Comparison of ENCODE assay signal across 11 cellular contexts in genomic region chr9:114347675-114348074, GRCh38. TPM values are rescaled to one million over a fixed set of nuclear protein-coding genes. Genes with fewer than 3 reads are reported as not detected.
DNase-seq lines count a peak whose midpoint lies in the region; ATAC-seq and TF ChIP-seq lines count a peak whose summit lies in the region.
"Had no signal": no experiment of that assay in that cellular context is flagged by ENCODE, and none has a peak within 500 bp of the region (broad histone marks: within the 10 kb centered on the region; RNA-seq: fewer than 3 reads in every experiment).

No MANE protein-coding gene starts in this region.

- DNase-seq in CD4-positive, alpha-beta T cell, result no peak
- DNase-seq in RWPE1 (ENCODE audit: low spot score) (no peak), pons (ENCODE audit: low spot score) (peak; percentile 91), CD1c-positive myeloid dendritic cell (ENCODE audit: extremely low spot score) (no peak), ecto neural progenitor cell (ENCODE audit: low spot score) (no peak), Right ventricle myocardium superior (no peak)
- no peak for DNase-seq in effector memory CD8-positive, alpha-beta T cell
- DNase-seq: MG63, testis had no signal

- no peak for TF ChIP-seq CTCF in CD4-positive, alpha-beta T cell (IDR thresholded peaks at IDR 0.05)
- TF ChIP-seq CTCF in RWPE1 (conservative IDR thresholded peaks at IDR 0.05; ENCODE audit: low read depth), result no peak

- CTCF ChIA-PET in CD4-positive, alpha-beta T cell (lab: Charles Lee), result no interaction called here
- CTCF ChIA-PET in RWPE1 (lab: Yijun Ruan, JAX), result interaction anchor here (0.6 kb wide), 1 partner anchor 329 kb away, joined by 4 read pairs; no protein-coding TSS in a partner anchor

- H3K27me3 ChIP-seq in CD4-positive, alpha-beta T cell (ENCODE audit: control insufficient read depth, insufficient read depth, low read length), result no peaks in the 10 kb centered on the region
- H3K27me3 ChIP-seq: MG63, testis had no signal

- no peaks in the 10 kb centered on the region for H3K9me3 Mint-ChIP-seq in CD4-positive, alpha-beta T cell
- no peaks in the 10 kb centered on the region for H3K9me3 Mint-ChIP-seq in effector memory CD8-positive, alpha-beta T cell

- POLR2A ChIA-PET in CD4-positive, alpha-beta T cell (lab: Charles Lee), result interaction anchor here (0.9 to 4.2 kb wide), 3 partner anchors 18 to 40 kb away, joined by 3 to 17 read pairs (median 7); partner anchors contain the start of gene AKNA
- POLR2A ChIA-PET in RWPE1 (lab: Yijun Ruan, JAX; ENCODE audit: low non-redundant PET), result no interaction called here

- intact Hi-C loops in CD4-positive, alpha-beta T cell (cut with DNase I, micrococcal nuclease), result loop anchor here (2.0 to 5.0 kb wide), 3 partner anchors 17 to 40 kb away; partner anchors contain the start of gene AKNA (in 1 of the 2)
- intact Hi-C loops in Right ventricle myocardium superior (cut with DNase I), result loop anchor here (10.0 kb wide), 1 partner anchor 157 kb away; the partner anchor contains the start of gene WHRN

- no peak overlapping the region for H3K27ac ChIP-seq in CD4-positive, alpha-beta T cell (ENCODE audit: low read depth, low read length)
- H3K27ac ChIP-seq in RWPE1, result peak overlapping the region; percentile 85
- H3K27ac ChIP-seq: testis had no signal

- peaks cover 97% of the 10 kb centered on the region for H3K36me3 Mint-ChIP-seq in CD4-positive, alpha-beta T cell (ENCODE audit: low read depth)
- H3K36me3 Mint-ChIP-seq in effector memory CD8-positive, alpha-beta T cell (ENCODE audit: insufficient read depth), result peaks cover 99% of the 10 kb centered on the region

- no peak overlapping the region for H3K4me3 Mint-ChIP-seq in CD4-positive, alpha-beta T cell
- H3K4me3 Mint-ChIP-seq in effector memory CD8-positive, alpha-beta T cell, result no peak overlapping the region

- peaks cover 52% of the 10 kb centered on the region for H3K4me1 Mint-ChIP-seq in CD4-positive, alpha-beta T cell (ENCODE audit: low read depth)
- H3K4me1 Mint-ChIP-seq in effector memory CD8-positive, alpha-beta T cell (ENCODE audit: low read depth in 2 of 2), result peaks cover 32 to 42% of the 10 kb centered on the region in 2 donors

- no peaks in the 10 kb centered on the region for H3K9me3 ChIP-seq in CD4-positive, alpha-beta T cell (ENCODE audit: control insufficient read depth, low read length)
- H3K9me3 ChIP-seq: MG63, testis had no signal

- no peak for ATAC-seq in CD4-positive, alpha-beta T cell (ENCODE audit: poor library complexity)
- ATAC-seq in effector memory CD8-positive, alpha-beta T cell (replicated peaks), result no peak
- ATAC-seq in GM19452 (IDR thresholded peaks at IDR 0.05; ENCODE audit: unreplicated experiment) (no peak), Right ventricle myocardium superior (ENCODE audit: poor library complexity) (no peak)

- no peaks in the 10 kb centered on the region for H3K27me3 Mint-ChIP-seq in CD4-positive, alpha-beta T cell
- H3K27me3 Mint-ChIP-seq in effector memory CD8-positive, alpha-beta T cell, result no peaks in the 10 kb centered on the region

- peak overlapping the region; percentile 92 for H3K27ac Mint-ChIP-seq in CD4-positive, alpha-beta T cell
- peak overlapping the region; percentile 85 to 87 for H3K27ac Mint-ChIP-seq in effector memory CD8-positive, alpha-beta T cell

RNA-seq across cellular contexts. Expression of gene ORM2, which starts 18.0 kb away (rescaled TPM):
- total RNA-seq in CD4-positive, alpha-beta T cell, result not detected
- total RNA-seq in Right ventricle myocardium superior, result not detected
- total RNA-seq: renal cortical epithelial cell had no signal

RNA-seq across cellular contexts. Expression of gene ORM1, which starts 24.8 kb away (rescaled TPM):
- not detected for total RNA-seq in CD4-positive, alpha-beta T cell
- 1.2 TPM for total RNA-seq in Right ventricle myocardium superior
- total RNA-seq: renal cortical epithelial cell, testis had no signal

RNA-seq across cellular contexts. Expression of gene AKNA, which starts 40.1 kb away (rescaled TPM):
- total RNA-seq in CD4-positive, alpha-beta T cell, result 100 to 1,000 TPM; 247 to 258 TPM
- total RNA-seq in Right ventricle myocardium superior, result 4.6 TPM

Comparison
In these comparisons a context has a peak if more than half of its experiments do, and no peak if none do; other contexts are left out.
1. RNA of gene AKNA, which starts 40.1 kb away (total RNA-seq): 247 to 258 TPM in CD4-positive, alpha-beta T cell; 4.6 TPM in Right ventricle myocardium superior (single experiment); every median in the first group is over 10 times any median in the second.